In genomic region chr7:36730046-36730445, GRCh38 we compare ENCODE assay signal across 2 cellular contexts.
TF ChIP-seq lines count a peak whose summit lies in the region.

No MANE protein-coding gene starts in this region.

TF ChIP-seq in HepG2, 621 proteins besides CTCF, POLR2A, EP300 and RAD21:
- TF ChIP-seq GABPA (IDR thresholded peaks at IDR 0.05; ENCODE audit: low read depth, low read length) = no peak
- no peak for TF ChIP-seq GABPA (CRISPR knock-in tag; IDR thresholded peaks at IDR 0.05; ENCODE audit: low read depth)
- TF ChIP-seq ZNF225 (CRISPR knock-in tag; IDR thresholded peaks at IDR 0.05) = no peak
- TF ChIP-seq ZFP1 (CRISPR knock-in tag; IDR thresholded peaks at IDR 0.05) = no peak
- TF ChIP-seq ATF7 (IDR thresholded peaks at IDR 0.05) = peak; percentile 93
- TF ChIP-seq ATF7 (CRISPR knock-in tag; IDR thresholded peaks at IDR 0.05) = no peak
- TF ChIP-seq ZNF34 (CRISPR knock-in tag; IDR thresholded peaks at IDR 0.05; ENCODE audit: borderline replicate concordance) = no peak
- no peak for TF ChIP-seq RFX5 (IDR thresholded peaks at IDR 0.05; ENCODE audit: low read depth, low read length)

TF ChIP-seq in K562, 482 proteins besides CTCF, POLR2A, EP300 and RAD21:
- TF ChIP-seq CREBBP (IDR thresholded peaks at IDR 0.05; ENCODE audit: low read depth, low read length) (no peak), LARP7 (IDR thresholded peaks at IDR 0.05) (no peak), GTF3C2 (IDR thresholded peaks at IDR 0.05; ENCODE audit: borderline replicate concordance, extremely low read depth, insufficient read length) (no peak), ZC3H4 (CRISPR knock-in tag; IDR thresholded peaks at IDR 0.05; ENCODE audit: borderline replicate concordance) (no peak), SIN3A (IDR thresholded peaks at IDR 0.05; ENCODE audit: borderline replicate concordance in 2 of 2, control insufficient read depth in 1 of 2, low read depth in 2 of 2, low read length in 2 of 2) (no peak), EP400 (IDR thresholded peaks at IDR 0.05) (no peak), ATF3 (IDR thresholded peaks at IDR 0.05) (peak; percentile 43), ATF3 (CRISPR knock-in tag; conservative IDR thresholded peaks at IDR 0.05) (no peak)
